In genomic region chr7:12727455-12728191, GRCh38 we compare ENCODE assay signal across 25 cellular contexts. TPM values are rescaled to one million over a fixed set of nuclear protein-coding genes. Genes with fewer than 3 reads are reported as not detected.
DNase-seq lines count a peak whose midpoint lies in the region; ATAC-seq and TF ChIP-seq lines count a peak whose summit lies in the region.
"Had no signal": no experiment of that assay in that cellular context is flagged by ENCODE, and none has a peak within 500 bp of the region (broad histone marks: within the 10 kb centered on the region; RNA-seq: fewer than 3 reads in every experiment).

No MANE protein-coding gene starts in this region.

- H3K27ac Mint-ChIP-seq in CD4-positive, CD25-positive, alpha-beta regulatory T cell = peak overlapping the region in 2 of 3 donors; percentile 33 to 44
- H3K27ac Mint-ChIP-seq in CD4-positive, alpha-beta memory T cell = peak overlapping the region in 1 of 7 donors; percentile 19
- H3K27ac Mint-ChIP-seq: CD14-positive monocyte; progenitor cell of endocrine pancreas; T-helper 1 cell treated with Interleukin-12 subunit alpha and Interleukin-12 subunit beta and Interleukin-4 antibody, amounts not matched to agents 30 μg/mL and 1 μg/mL, for 36 hours had no signal

- H2AFZ ChIP-seq in osteoblast (ENCODE audit: low read length) = no peak overlapping the region

- peaks cover 0 to 2% (median 0%) of the 10 kb centered on the region in 7 donors for H3K9me3 Mint-ChIP-seq in CD4-positive, CD25-positive, alpha-beta regulatory T cell
- no peaks in the 10 kb centered on the region for H3K9me3 Mint-ChIP-seq in CD4-positive, alpha-beta memory T cell
- H3K9me3 Mint-ChIP-seq: naive thymus-derived CD8-positive, alpha-beta T cell; T-helper 1 cell treated with Interleukin-12 subunit alpha and Interleukin-12 subunit beta and Interleukin-4 antibody, amounts not matched to agents 30 μg/mL and 1 μg/mL, for 36 hours had no signal

- H3K27me3 Mint-ChIP-seq in CD4-positive, CD25-positive, alpha-beta regulatory T cell = no peaks in the 10 kb centered on the region
- H3K27me3 Mint-ChIP-seq in CD4-positive, alpha-beta memory T cell = peaks cover 0 to 3% of the 10 kb centered on the region in 2 donors
- H3K27me3 Mint-ChIP-seq: progenitor cell of endocrine pancreas had no signal

- H3K27ac ChIP-seq in CD4-positive, CD25-positive, alpha-beta regulatory T cell (ENCODE audit: insufficient read depth, low read length, poor library complexity, severe bottlenecking) = no peak overlapping the region
- peak overlapping the region in 9 of 10 donors; percentile 19 to 83 (median 74) for H3K27ac ChIP-seq in heart right ventricle
- peak overlapping the region; percentile 48 for H3K27ac ChIP-seq in osteoblast (ENCODE audit: low read depth, low read length)
- no peak overlapping the region for H3K27ac ChIP-seq in CD4-positive, alpha-beta memory T cell (ENCODE audit: low read depth, low read length)
- H3K27ac ChIP-seq: KMS-11, spleen had no signal

- POLR2A ChIA-PET in CD4-positive, alpha-beta memory T cell (lab: Charles Lee; ENCODE audit: partially characterized antibody) = interaction anchor here (2.0 to 2.7 kb wide), 2 partner anchors 11 to 41 kb away, joined by 6 to 8 read pairs; partner anchors contain the start of gene ARL4A

- H3K4me3 ChIP-seq in CD4-positive, CD25-positive, alpha-beta regulatory T cell (ENCODE audit: low read depth, low read length) = no peak overlapping the region
- no peak overlapping the region for H3K4me3 ChIP-seq in astrocyte of the spinal cord (ENCODE audit: low read depth, low read length)
- peak overlapping the region in 2 of 10 donors; percentile 31 to 41 for H3K4me3 ChIP-seq in heart right ventricle
- H3K4me3 ChIP-seq in osteoblast (ENCODE audit: insufficient read depth, low read length) = no peak overlapping the region
- H3K4me3 ChIP-seq in CD4-positive, alpha-beta memory T cell (ENCODE audit: low read length in 2 of 2) = no peak overlapping the region
- H3K4me3 ChIP-seq: lung, spleen had no signal

- WGBS in heart right ventricle, 2 donors = 40 to 46% methylated on average over 8 of the region's 8 CpGs

- CTCF ChIA-PET in CD4-positive, alpha-beta memory T cell (lab: Charles Lee; ENCODE audit: partially characterized antibody) = interaction anchor here (1.2 to 7.7 kb wide), 3 partner anchors 12 to 40 kb away, joined by 3 to 86 read pairs (median 4); partner anchors contain the start of gene ARL4A

- H3K4me3 Mint-ChIP-seq in CD4-positive, CD25-positive, alpha-beta regulatory T cell = no peak overlapping the region
- H3K4me3 Mint-ChIP-seq in CD4-positive, alpha-beta memory T cell = no peak overlapping the region
- H3K4me3 Mint-ChIP-seq: CD14-positive monocyte; naive thymus-derived CD8-positive, alpha-beta T cell; T-helper 1 cell treated with Interleukin-12 subunit alpha and Interleukin-12 subunit beta and Interleukin-4 antibody, amounts not matched to agents 30 μg/mL and 1 μg/mL, for 36 hours had no signal

- H3K36me3 Mint-ChIP-seq in CD4-positive, CD25-positive, alpha-beta regulatory T cell = no peaks in the 10 kb centered on the region
- no peaks in the 10 kb centered on the region for H3K36me3 Mint-ChIP-seq in CD4-positive, alpha-beta memory T cell
- H3K36me3 Mint-ChIP-seq: CD14-positive monocyte; naive thymus-derived CD8-positive, alpha-beta T cell had no signal

- no peaks in the 10 kb centered on the region for H3K79me2 ChIP-seq in osteoblast (ENCODE audit: insufficient read depth, low read length)

- TF ChIP-seq CTCF in astrocyte of the spinal cord (IDR thresholded peaks at IDR 0.05; ENCODE audit: low read depth, low read length) (no peak), heart right ventricle (IDR thresholded peaks at IDR 0.05) (no peak), osteoblast (IDR thresholded peaks at IDR 0.05; ENCODE audit: extremely low read depth, low read depth, low read length) (no peak)

- H3K36me3 ChIP-seq in CD4-positive, CD25-positive, alpha-beta regulatory T cell (ENCODE audit: control insufficient read depth, insufficient read depth, low read length) = no peaks in the 10 kb centered on the region
- no peaks in the 10 kb centered on the region for H3K36me3 ChIP-seq in heart right ventricle
- H3K36me3 ChIP-seq in osteoblast (ENCODE audit: insufficient read depth, low read length) = no peaks in the 10 kb centered on the region
- H3K36me3 ChIP-seq in CD4-positive, alpha-beta memory T cell (ENCODE audit: insufficient read depth, low read length) = no peaks in the 10 kb centered on the region
- H3K36me3 ChIP-seq: spleen had no signal

- H3K4me2 ChIP-seq in osteoblast (ENCODE audit: insufficient read depth, low read length) = no peak overlapping the region
- H3K4me2 ChIP-seq: KMS-11 had no signal

- intact Hi-C loops in heart right ventricle (cut with DNase I) = loop anchor here in 3 of 10 donors (5.0 kb wide), 1 partner anchor 40 kb away; the partner anchor contains the start of gene ARL4A (in 3 of the 3)
- intact Hi-C loops in CD4-positive, alpha-beta memory T cell (cut with micrococcal nuclease) = no loop called here

- peaks cover 23% of the 10 kb centered on the region for H3K4me1 ChIP-seq in CD4-positive, CD25-positive, alpha-beta regulatory T cell (ENCODE audit: control insufficient read depth, insufficient read depth, low read length, poor library complexity, severe bottlenecking)
- H3K4me1 ChIP-seq in heart right ventricle (peaks cover 0 to 61% (median 47%) of the 10 kb centered on the region in 9 donors), osteoblast (ENCODE audit: insufficient read depth, low read length) (peaks cover 5% of the 10 kb centered on the region)
- H3K4me1 ChIP-seq in CD4-positive, alpha-beta memory T cell (ENCODE audit: insufficient read depth, low read length) = peaks cover 31% of the 10 kb centered on the region

- in situ Hi-C loops in astrocyte of the spinal cord (cut with HindIII; ENCODE audit: low sequenced_read_pairs) = no loop called here

- H3K27me3 ChIP-seq in CD4-positive, CD25-positive, alpha-beta regulatory T cell (ENCODE audit: control insufficient read depth, insufficient read depth, low read length) = no peaks in the 10 kb centered on the region
- no peaks in the 10 kb centered on the region for H3K27me3 ChIP-seq in heart right ventricle
- H3K27me3 ChIP-seq in osteoblast (ENCODE audit: insufficient read depth, low read length) = no peaks in the 10 kb centered on the region
- no peaks in the 10 kb centered on the region for H3K27me3 ChIP-seq in CD4-positive, alpha-beta memory T cell (ENCODE audit: insufficient read depth, low read length)
- H3K27me3 ChIP-seq: spleen had no signal

- ATAC-seq in CD4-positive, CD25-positive, alpha-beta regulatory T cell (ENCODE audit: low read depth in 2 of 2) = no peak
- ATAC-seq in heart right ventricle (peak in 5 of 8 donors; percentile 27 to 60 (median 38)), GM21717 (IDR thresholded peaks at IDR 0.05; ENCODE audit: unreplicated experiment) (no peak)
- ATAC-seq: naive thymus-derived CD8-positive, alpha-beta T cell had no signal

- no peaks in the 10 kb centered on the region for H3K9me3 ChIP-seq in CD4-positive, CD25-positive, alpha-beta regulatory T cell (ENCODE audit: control insufficient read depth in 2 of 2, low read length in 2 of 2)
- H3K9me3 ChIP-seq in heart right ventricle = no peaks in the 10 kb centered on the region
- H3K9me3 ChIP-seq in osteoblast (ENCODE audit: low read depth, low read length) = no peaks in the 10 kb centered on the region
- H3K9me3 ChIP-seq in CD4-positive, alpha-beta memory T cell (ENCODE audit: control insufficient read depth in 1 of 2, low read length in 2 of 2) = no peaks in the 10 kb centered on the region
- H3K9me3 ChIP-seq: spleen had no signal

- H3K4me1 Mint-ChIP-seq in CD4-positive, CD25-positive, alpha-beta regulatory T cell = peaks cover 13 to 31% (median 22%) of the 10 kb centered on the region in 4 donors
- H3K4me1 Mint-ChIP-seq in CD4-positive, alpha-beta memory T cell = peaks cover 19 to 37% (median 24%) of the 10 kb centered on the region in 4 donors

- no peaks in the 10 kb centered on the region for H4K20me1 ChIP-seq in osteoblast (ENCODE audit: insufficient read depth, low read length)

- DNase-seq in CD4-positive, CD25-positive, alpha-beta regulatory T cell = no peak
- DNase-seq in astrocyte of the spinal cord (ENCODE audit: low read depth, low spot score) (peak; percentile 23), heart right ventricle (peak in 1 of 2 donors; percentile 13), osteoblast (ENCODE audit: insufficient read length, low spot score, missing footprints) (no peak), DMS53 treated with DMSO at 0.1 percent for 48 hours (lab: John Stamatoyannopoulos, UW; ENCODE audit: unreplicated experiment) (no peak), GM03348 (ENCODE audit: low spot score) (no peak)
- no peak for DNase-seq in CD4-positive, alpha-beta memory T cell
- DNase-seq: activated CD4-positive, alpha-beta T cell treated with anti-CD3 and anti-CD28 coated beads, Interleukin-2, amount 50 U/mL, for 4 hours; activated naive CD4-positive, alpha-beta T cell treated with Interleukin-2 at 50 U/mL for 16 hours; amygdala; cerebellar nuclear complex; effector memory CD4-positive, alpha-beta T cell; naive thymus-derived CD8-positive, alpha-beta T cell; NCI-H1092; NCI-H2107; NCI-H524 treated with DMSO at 0.1 percent for 48 hours; SHP77; spleen; stimulated activated CD4-positive, alpha-beta T cell treated with anti-CD3 and anti-CD28 coated beads, Interleukin-4, amount 100 ng/mL, for 4 hours had no signal

RNA-seq across cellular contexts. Expression of gene ARL4A, which starts 40.2 kb away (rescaled TPM):
- 52.0 TPM for total RNA-seq in CD4-positive, CD25-positive, alpha-beta regulatory T cell
- 10 to 100 TPM; 28.6 to 40.8 (median 34.0) TPM for polyA plus RNA-seq in CD4-positive, CD25-positive, alpha-beta regulatory T cell
- total RNA-seq in heart right ventricle = 10 to 100 TPM in 8 of 10 donors, 1 to 10 TPM in 2; 6.9 to 21.4 (median 12.9) TPM
- polyA plus RNA-seq in heart right ventricle = 10 to 100 TPM; 11.5 to 19.9 TPM
- total RNA-seq in osteoblast = 20.6 and 25.3 TPM in 2 replicates
- 10 to 100 TPM; 11.6 to 12.9 TPM for total RNA-seq in CD4-positive, alpha-beta memory T cell
- 100 to 1,000 TPM in 1 of 2 donors, 10 to 100 TPM in 1; 58.1 to 101 TPM for polyA plus RNA-seq in CD4-positive, alpha-beta memory T cell

Comparison
In these comparisons a context has a peak if more than half of its experiments do, and no peak if none do; other contexts are left out.
1. ATAC-seq: peak in heart right ventricle (5 of 8); none in CD4-positive, CD25-positive, alpha-beta regulatory T cell (0 of 2) and GM21717 (single experiment).
2. H3K27ac ChIP-seq: peak in heart right ventricle (9 of 10) and osteoblast (single experiment); none in CD4-positive, CD25-positive, alpha-beta regulatory T cell (single experiment) and CD4-positive, alpha-beta memory T cell (single experiment).